Comparison of ENCODE assay signal across 6 cellular contexts in genomic region chrX:154157207-154157606, GRCh38. TPM values are rescaled to one million over a fixed set of nuclear protein-coding genes. Genes with fewer than 3 reads are reported as not detected.
"Had no signal": no experiment of that assay in that cellular context is flagged by ENCODE, and none has a peak within 500 bp of the region (broad histone marks: within the 10 kb centered on the region; RNA-seq: fewer than 3 reads in every experiment).

No MANE protein-coding gene starts in this region.

RNA-seq across cellular contexts. Expression of gene OPN1LW, which starts 13.2 kb away (rescaled TPM):
- total RNA-seq: K562, M059J, PC-3, Peyer's patch, SJCRH30, SK-MEL-5 had no signal

RNA-seq across cellular contexts. Expression of gene OPN1MW, which starts 25.2 kb away (rescaled TPM):
- total RNA-seq: K562, M059J, PC-3, Peyer's patch, SJCRH30, SK-MEL-5 had no signal
- polyA plus RNA-seq: K562 had no signal
